Comparison of ENCODE assay signal across 3 cellular contexts in the genomic region with DNA sequence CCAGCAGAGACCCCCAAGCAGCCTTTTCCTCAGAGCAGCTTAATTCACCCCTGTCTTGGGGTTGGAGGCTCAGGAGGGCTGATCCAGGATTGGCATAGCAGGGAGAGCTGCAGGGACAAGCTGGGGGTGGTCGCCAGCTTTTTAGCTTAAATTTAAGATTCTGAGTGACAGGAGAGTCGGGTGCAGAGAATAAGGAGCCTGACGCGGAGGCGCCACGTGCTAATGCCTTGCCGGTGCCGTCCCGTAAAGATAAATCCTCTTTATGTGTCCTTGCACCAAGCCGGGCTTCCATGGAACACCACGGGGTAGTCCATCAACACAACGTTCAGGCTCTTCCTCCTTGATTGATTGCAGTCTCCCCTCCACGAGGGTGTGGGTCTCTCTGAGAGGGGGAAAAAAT.
A peak's percentile ranks its signal among the peaks of the same experiment; 100 is the strongest.
TF ChIP-seq lines count a peak whose summit lies in the region.

No MANE protein-coding gene starts in this region.

TF ChIP-seq in SK-N-SH, 30 proteins besides CTCF, POLR2A, EP300 and RAD21 (continues in another document):
- TF ChIP-seq USF1 (IDR thresholded peaks at IDR 0.05; ENCODE audit: borderline replicate concordance, low read depth) (no peak), MXI1 (IDR thresholded peaks at IDR 0.05; ENCODE audit: low read depth, low read length) (no peak), FOXM1 (IDR thresholded peaks at IDR 0.05; ENCODE audit: low read depth) (no peak), TAF1 (IDR thresholded peaks at IDR 0.05; ENCODE audit: borderline replicate concordance, low read depth, low read length) (no peak), ZBTB33 (IDR thresholded peaks at IDR 0.05; ENCODE audit: borderline replicate concordance, low read depth) (no peak), SIN3A (IDR thresholded peaks at IDR 0.05; ENCODE audit: borderline replicate concordance, low read depth, low read length) (no peak), RXRA (IDR thresholded peaks at IDR 0.05; ENCODE audit: borderline replicate concordance, low read depth) (no peak), USF2 (IDR thresholded peaks at IDR 0.05; ENCODE audit: borderline replicate concordance, low read depth, low read length) (no peak), RCOR1 (IDR thresholded peaks at IDR 0.05; ENCODE audit: low read length) (no peak), NFIC (IDR thresholded peaks at IDR 0.05; ENCODE audit: borderline replicate concordance) (no peak), RFX5 (IDR thresholded peaks at IDR 0.05; ENCODE audit: low read length) (no peak), GATA2 (CRISPR knock-in tag; IDR thresholded peaks at IDR 0.05) (no peak), FOXJ3 (CRISPR knock-in tag; IDR thresholded peaks at IDR 0.05) (no peak), FOSL2 (IDR thresholded peaks at IDR 0.05; ENCODE audit: borderline replicate concordance, low read depth) (no peak)

TF ChIP-seq in SK-N-SH treated with all-trans-retinoic acid at 6 μM for 48 hours, 23 proteins besides CTCF, POLR2A, EP300 and RAD21:
- TF ChIP-seq RARB (CRISPR knock-in tag; IDR thresholded peaks at IDR 0.05) (no peak), GLIS3 (CRISPR knock-in tag; IDR thresholded peaks at IDR 0.05) (no peak), POU6F1 (CRISPR knock-in tag; IDR thresholded peaks at IDR 0.05; ENCODE audit: borderline replicate concordance, low read depth) (no peak), ZNF8 (CRISPR knock-in tag; IDR thresholded peaks at IDR 0.05) (no peak), ZFP3 (CRISPR knock-in tag; IDR thresholded peaks at IDR 0.05) (no peak), BACH2 (CRISPR knock-in tag; IDR thresholded peaks at IDR 0.05; ENCODE audit: borderline replicate concordance) (no peak)

TF ChIP-seq in K562, 482 proteins besides CTCF, POLR2A, EP300 and RAD21:
- TF ChIP-seq MGA (IDR thresholded peaks at IDR 0.05): 0 out of 2 replicates have a peak, but pooled peaks have one; percentile 11
- no peak for TF ChIP-seq TAF1 (IDR thresholded peaks at IDR 0.05; ENCODE audit: control insufficient read depth, extremely low read depth, insufficient read depth, low read length, severe bottlenecking)
- no peak for TF ChIP-seq FIP1L1 (IDR thresholded peaks at IDR 0.05; ENCODE audit: low read depth, low read length, poor library complexity, severe bottlenecking)
- TF ChIP-seq GABPB2 (CRISPR knock-in tag; conservative IDR thresholded peaks at IDR 0.05): no peak
- TF ChIP-seq, protein P1, sequence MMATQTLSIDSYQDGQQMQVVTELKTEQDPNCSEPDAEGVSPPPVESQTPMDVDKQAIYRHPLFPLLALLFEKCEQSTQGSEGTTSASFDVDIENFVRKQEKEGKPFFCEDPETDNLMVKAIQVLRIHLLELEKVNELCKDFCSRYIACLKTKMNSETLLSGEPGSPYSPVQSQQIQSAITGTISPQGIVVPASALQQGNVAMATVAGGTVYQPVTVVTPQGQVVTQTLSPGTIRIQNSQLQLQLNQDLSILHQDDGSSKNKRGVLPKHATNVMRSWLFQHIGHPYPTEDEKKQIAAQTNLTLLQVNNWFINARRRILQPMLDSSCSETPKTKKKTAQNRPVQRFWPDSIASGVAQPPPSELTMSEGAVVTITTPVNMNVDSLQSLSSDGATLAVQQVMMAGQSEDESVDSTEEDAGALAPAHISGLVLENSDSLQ (IDR thresholded peaks at IDR 0.05): peak; percentile 36; the same call in 1 of the 2 replicates
